In the genomic region with DNA sequence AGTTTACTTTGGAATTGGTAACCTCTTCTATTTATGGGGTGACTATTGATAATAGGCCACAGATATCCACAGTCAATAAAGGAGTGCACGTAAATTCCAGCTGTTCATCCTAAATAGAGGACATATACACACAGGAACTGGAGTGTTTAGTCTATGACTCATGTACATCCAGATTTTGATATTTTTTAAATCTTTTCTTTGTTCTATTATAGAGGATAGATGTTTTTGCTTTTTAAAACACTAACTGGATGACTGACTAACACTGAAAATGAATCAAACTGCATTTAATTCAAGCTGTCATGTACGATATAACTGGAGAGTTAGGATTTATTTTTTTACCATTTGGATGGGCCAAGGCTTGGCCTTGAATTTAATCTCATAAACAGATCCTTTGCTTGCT, we compare ENCODE assay signal across 29 cellular contexts.
"Had no signal": no experiment of that assay in that cellular context is flagged by ENCODE, and none has a peak within 500 bp of the region (broad histone marks: within the 10 kb centered on the region; RNA-seq: fewer than 3 reads in every experiment).

No MANE protein-coding gene starts in this region.

- ATAC-seq: activated CD8-positive, alpha-beta T cell treated with anti-CD3 and anti-CD28 coated beads for 36 hours; activated naive CD4-positive, alpha-beta T cell treated with anti-CD3 and anti-CD28 coated beads, Interleukin-2, amount 50 U/mL, for 72 hours; gastrocnemius medialis; mucosa of descending colon; natural killer cell treated with Interleukin-12 subunit alpha and Interleukin-12 subunit beta and Interleukin-15 and Interleukin-18, amount 100 ng/mL, for 72 hours; sciatic nerve; stimulated activated naive B cell treated with anti-CD40 and anti-IgM and Interleukin-4, amounts not matched to agents 10 μg/mL and 1 μg/mL and 100 μg/mL, for 72 hours; WTC11 had no signal

- DNase-seq: activated CD4-positive, alpha-beta T cell treated with anti-CD3 and anti-CD28 coated beads, Interleukin-2, amount 50 U/mL, for 1 hour; activated CD8-positive, alpha-beta T cell treated with anti-CD3 and anti-CD28 coated beads for 36 hours; activated T-cell treated with anti-CD3 and anti-CD28 coated beads, Interleukin-2, amount 50 U/mL, for 48 hours; anterior cingulate cortex; effector CD8-positive, alpha-beta T cell; gastrocnemius medialis; glutamatergic neuron; islet precursor cell; left ventricle myocardium inferior; mucosa of descending colon; ovary; retina; stimulated activated CD4-positive, alpha-beta T cell treated with anti-CD3 and anti-CD28 coated beads, Interleukin-15, amount 100 ng/mL, for 24 hours; stimulated activated CD4-positive, alpha-beta T cell treated with anti-CD3 and anti-CD28 coated beads, Interleukin-2, amount 100 ng/mL, for 24 hours; stimulated activated naive B cell treated with anti-CD40 and anti-IgM and Interleukin-4, amounts not matched to agents 10 μg/mL and 1 μg/mL and 100 μg/mL, for 72 hours; stomach; T-helper 2 cell; thyroid gland; upper lobe of left lung had no signal

- H3K4me3 Mint-ChIP-seq: activated CD8-positive, alpha-beta T cell treated with anti-CD3 and anti-CD28 coated beads for 36 hours; brain; natural killer cell treated with Interleukin-12 subunit alpha and Interleukin-12 subunit beta and Interleukin-15 and Interleukin-18, amount 100 ng/mL, for 72 hours; stimulated activated naive B cell treated with anti-CD40 and anti-IgM and Interleukin-4, amounts not matched to agents 10 μg/mL and 1 μg/mL and 100 μg/mL, for 72 hours; WTC11 had no signal

- H3K27me3 Mint-ChIP-seq: activated CD8-positive, alpha-beta T cell treated with anti-CD3 and anti-CD28 coated beads for 36 hours; brain; stimulated activated naive B cell treated with anti-CD40 and anti-IgM and Interleukin-4, amounts not matched to agents 10 μg/mL and 1 μg/mL and 100 μg/mL, for 72 hours had no signal

- H3K9me3 Mint-ChIP-seq: activated CD8-positive, alpha-beta T cell treated with anti-CD3 and anti-CD28 coated beads for 36 hours; activated naive CD4-positive, alpha-beta T cell treated with anti-CD3 and anti-CD28 coated beads, Interleukin-2, amount 50 U/mL, for 72 hours; activated T-helper 2 cell treated with anti-CD3 and anti-CD28 coated beads, Interferon-gamma antibody, Interleukin-2, Interleukin-4, amounts not matched to agents 10 μg/mL and 5 μg/mL and 100 μg/mL, durations not matched to agents 14 hours and 24 hours and 36 hours; brain; natural killer cell treated with Interleukin-12 subunit alpha and Interleukin-12 subunit beta and Interleukin-15 and Interleukin-18, amount 100 ng/mL, for 72 hours; stimulated activated naive B cell treated with anti-CD40 and anti-IgM and Interleukin-4, amounts not matched to agents 10 μg/mL and 1 μg/mL and 100 μg/mL, for 72 hours; WTC11 had no signal

- H3K27ac Mint-ChIP-seq: activated CD8-positive, alpha-beta T cell treated with anti-CD3 and anti-CD28 coated beads for 36 hours; activated naive CD4-positive, alpha-beta T cell treated with anti-CD3 and anti-CD28 coated beads, Interleukin-2, amount 50 U/mL, for 72 hours; activated T-helper 2 cell treated with anti-CD3 and anti-CD28 coated beads, Interferon-gamma antibody, Interleukin-2, Interleukin-4, amounts not matched to agents 10 μg/mL and 5 μg/mL and 100 μg/mL, durations not matched to agents 14 hours and 24 hours and 36 hours; natural killer cell treated with Interleukin-12 subunit alpha and Interleukin-12 subunit beta and Interleukin-15 and Interleukin-18, amount 100 ng/mL, for 72 hours; stimulated activated naive B cell treated with anti-CD40 and anti-IgM and Interleukin-4, amounts not matched to agents 10 μg/mL and 1 μg/mL and 100 μg/mL, for 72 hours; WTC11 had no signal

- H3K4me3 ChIP-seq: cardiac muscle cell, gastrocnemius medialis, left ventricle myocardium inferior, lung, mucosa of descending colon, ovary, prostate gland, stomach, thyroid gland, upper lobe of left lung, vagina had no signal

- H3K36me3 Mint-ChIP-seq: natural killer cell treated with Interleukin-12 subunit alpha and Interleukin-12 subunit beta and Interleukin-15 and Interleukin-18, amount 100 ng/mL, for 72 hours; WTC11 had no signal
